In genomic region chr2:236057375-236057774, GRCh38 we compare ENCODE assay signal across 23 cellular contexts.
"Had no signal": no experiment of that assay in that cellular context is flagged by ENCODE, and none has a peak within 500 bp of the region (broad histone marks: within the 10 kb centered on the region; RNA-seq: fewer than 3 reads in every experiment).

No MANE protein-coding gene starts in this region.

- H3K9me3 Mint-ChIP-seq: effector memory CD8-positive, alpha-beta T cell had no signal

- H3K27ac ChIP-seq: colonic mucosa, coronary artery, epithelial cell of prostate, esophagus muscularis mucosa, esophagus squamous epithelium, foreskin keratinocyte, gastrocnemius medialis, gastroesophageal sphincter, heart left ventricle, heart right ventricle had no signal

- H3K36me3 ChIP-seq: colonic mucosa, gastrocnemius medialis had no signal

- DNase-seq: colonic mucosa; cortex of kidney; dermis blood vessel endothelial cell; effector CD4-positive, alpha-beta T cell; effector CD8-positive, alpha-beta T cell; effector memory CD4-positive, alpha-beta T cell; effector memory CD8-positive, alpha-beta T cell; endodermal cell; erythroblast; esophagus squamous epithelium; foreskin fibroblast; foreskin keratinocyte; gastrocnemius medialis; glutamatergic neuron; heart left ventricle; heart right ventricle had no signal

- H3K27me3 Mint-ChIP-seq: effector memory CD8-positive, alpha-beta T cell had no signal

- H3K4me3 Mint-ChIP-seq: dendritic cell treated with granulocyte-macrophage colony-stimulating factor and Interleukin-4, amounts not matched to agents 40 ng/mL and 50 ng/mL, for 4 days; effector memory CD8-positive, alpha-beta T cell; endodermal cell had no signal

- H3K27me3 ChIP-seq: colonic mucosa, dorsolateral prefrontal cortex, esophagus muscularis mucosa, esophagus squamous epithelium, foreskin keratinocyte, gastrocnemius medialis, gastroesophageal sphincter, heart left ventricle, heart right ventricle had no signal

- ATAC-seq: effector memory CD8-positive, alpha-beta T cell; esophagus mucosa; foreskin keratinocyte; gastrocnemius medialis; gastroesophageal sphincter; heart left ventricle; heart right ventricle had no signal

- H3K4me3 ChIP-seq: colonic mucosa, coronary artery, dorsolateral prefrontal cortex, esophagus muscularis mucosa, esophagus squamous epithelium, gastrocnemius medialis, gastroesophageal sphincter, heart left ventricle, heart right ventricle had no signal

- H3K9me3 ChIP-seq: colonic mucosa, gastrocnemius medialis had no signal

- H3K4me1 ChIP-seq: colonic mucosa, esophagus muscularis mucosa, esophagus squamous epithelium, gastroesophageal sphincter, heart left ventricle, heart right ventricle had no signal

- H3K27ac Mint-ChIP-seq: dendritic cell treated with granulocyte-macrophage colony-stimulating factor and Interleukin-4, amounts not matched to agents 40 ng/mL and 50 ng/mL, for 4 days; effector memory CD8-positive, alpha-beta T cell; endodermal cell had no signal
